Comparison of ENCODE assay signal across 20 cellular contexts in genomic region chr7:1428941-1429444, GRCh38. TPM values are rescaled to one million over a fixed set of nuclear protein-coding genes. Genes with fewer than 3 reads are reported as not detected.
DNase-seq lines count a peak whose midpoint lies in the region; ATAC-seq, FAIRE-seq and TF ChIP-seq lines count a peak whose summit lies in the region.
"Had no signal": no experiment of that assay in that cellular context is flagged by ENCODE, and none has a peak within 500 bp of the region (broad histone marks: within the 10 kb centered on the region; RNA-seq: fewer than 3 reads in every experiment).

No MANE protein-coding gene starts in this region.

- no peaks in the 10 kb centered on the region for H3K4me1 Mint-ChIP-seq in Calu3 (ENCODE audit: low read depth, unreplicated experiment)

- TF ChIP-seq POLR2A in H1 (IDR thresholded peaks at IDR 0.05; ENCODE audit: control extremely low read depth in 1 of 2, low read depth in 2 of 2, low read length in 2 of 2), result no peak

- no peak overlapping the region for H2BK20ac ChIP-seq in H1 (ENCODE audit: low read length)

- POLR2A ChIA-PET in H1 (lab: Charles Lee; ENCODE audit: partially characterized antibody), result interaction anchor here (0.9 kb wide), 1 partner anchor 9 kb away, joined by 3 read pairs; no protein-coding TSS in a partner anchor

- 0 out of 2 replicates have a peak overlapping the region, but pooled peaks have one; percentile 60 for H2BK5ac ChIP-seq in H1 (ENCODE audit: low read depth, low read length)

- H2BK120ac ChIP-seq in H1 (replicated peaks; ENCODE audit: low read depth, low read length), result no peak overlapping the region

- H3K27me3 Mint-ChIP-seq in Calu3 (ENCODE audit: unreplicated experiment), result peaks cover 52% of the 10 kb centered on the region

- intact Hi-C loops in Calu3 (cut with micrococcal nuclease; ENCODE audit: unreplicated experiment) (no loop called here), kidney (cut with DNase I) (no loop called here)

- H2BK12ac ChIP-seq in H1 (ENCODE audit: low read depth, low read length), result no peak overlapping the region

- no peak for TF ChIP-seq CTCF in Calu3 (IDR thresholded peaks at IDR 0.05; ENCODE audit: unreplicated experiment)
- no peak for TF ChIP-seq CTCF in H1 (IDR thresholded peaks at IDR 0.05; ENCODE audit: control extremely low read depth in 1 of 3, insufficient read depth in 1 of 3, low read depth in 1 of 3, low read length in 3 of 3)
- no peak for TF ChIP-seq CTCF in osteoblast (IDR thresholded peaks at IDR 0.05; ENCODE audit: extremely low read depth, low read depth, low read length)
- TF ChIP-seq CTCF in kidney (IDR thresholded peaks at IDR 0.05; ENCODE audit: borderline replicate concordance, extremely low read depth, insufficient read depth), result no peak

- H4K5ac ChIP-seq in H1 (ENCODE audit: insufficient read length, low read depth, low read length), result no peak overlapping the region

- H3K79me2 ChIP-seq in H1 (ENCODE audit: control insufficient read depth in 1 of 2, insufficient read depth in 2 of 2, low read length in 2 of 2) (no peaks in the 10 kb centered on the region), osteoblast (ENCODE audit: insufficient read depth, low read length) (no peaks in the 10 kb centered on the region)

- no peak overlapping the region for H3K14ac ChIP-seq in H1 (ENCODE audit: insufficient read length)

- H3K4me3 Mint-ChIP-seq in Calu3 (ENCODE audit: low read depth, unreplicated experiment), result no peak overlapping the region
- H3K4me3 Mint-ChIP-seq: CD8-positive, alpha-beta memory T cell had no signal

- FAIRE-seq in H1 (lab: Jason Lieb, UNC), result no peak
- no peak for FAIRE-seq in kidney (lab: Jason Lieb, UNC)
- FAIRE-seq: GM18507 had no signal

- H3K4me2 ChIP-seq in H1 (ENCODE audit: insufficient read depth in 1 of 2, low read depth in 2 of 2, low read length in 2 of 2), result no peak overlapping the region
- H3K4me2 ChIP-seq in osteoblast (ENCODE audit: insufficient read depth, low read length), result no peak overlapping the region

- H4K8ac ChIP-seq in H1 (ENCODE audit: extremely low read depth, insufficient read depth, low read length), result peak overlapping the region; percentile 65; the same call in 1 of the 2 replicates

- no peaks in the 10 kb centered on the region for H3K27me3 ChIP-seq in NT2/D1 (ENCODE audit: insufficient read depth, insufficient read length)
- no peaks in the 10 kb centered on the region for H3K27me3 ChIP-seq in H1 (replicated peaks in 1 of 4; ENCODE audit: control insufficient read depth in 3 of 4, extremely low read depth in 1 of 4, insufficient read depth in 3 of 4, low read length in 3 of 4)
- H3K27me3 ChIP-seq in osteoblast (ENCODE audit: insufficient read depth, low read length), result peaks cover 7% of the 10 kb centered on the region
- H3K27me3 ChIP-seq: MG63, Peyer's patch had no signal

- no peak for DNase-seq in Calu3
- DNase-seq in NT2/D1 (ENCODE audit: low read depth, low spot score), result no peak
- no peak for DNase-seq in H1 (ENCODE audit: low read depth in 1 of 2, low spot score in 2 of 2)
- DNase-seq in osteoblast (ENCODE audit: insufficient read length, low spot score, missing footprints), result peak; percentile 96
- no peak for DNase-seq in kidney
- DNase-seq: ACHN; C1 segment of cervical spinal cord; CD8-positive, alpha-beta memory T cell; GDM1; GOT3; MG63; NCI-H1417; NCI-H1694 treated with DMSO at 0.1 percent for 48 hours; NCI-H2081 treated with DMSO at 0.1 percent for 48 hours; NCI-H510A; NK-92 treated with Interleukin-12 subunit alpha and Interleukin-12 subunit beta, amount 100 ng/mL, for 24 hours; Peyer's patch had no signal

- no peak overlapping the region for H4K91ac ChIP-seq in H1 (replicated peaks; ENCODE audit: insufficient read length, low read length)

- H3K36me3 ChIP-seq in NT2/D1 (ENCODE audit: insufficient read depth, insufficient read length, low read length), result no peaks in the 10 kb centered on the region
- H3K36me3 ChIP-seq in H1 (ENCODE audit: control insufficient read depth in 2 of 4, insufficient read depth in 4 of 4, low read length in 3 of 4), result no peaks in the 10 kb centered on the region
- no peaks in the 10 kb centered on the region for H3K36me3 ChIP-seq in osteoblast (ENCODE audit: insufficient read depth, low read length)
- no peaks in the 10 kb centered on the region for H3K36me3 ChIP-seq in kidney (ENCODE audit: control insufficient read depth in 1 of 2, insufficient read depth in 2 of 2, low read length in 2 of 2)
- H3K36me3 ChIP-seq: MG63, Peyer's patch had no signal

- H3K79me1 ChIP-seq in H1 (ENCODE audit: low read depth, low read length), result no peaks in the 10 kb centered on the region

- no TSS peak for BruUV-seq in Calu3 (replicated peaks; lab: Mats Ljungman, UMichigan)

- H3K9me3 Mint-ChIP-seq in Calu3 (ENCODE audit: low read depth, unreplicated experiment), result no peaks in the 10 kb centered on the region
- H3K9me3 Mint-ChIP-seq: CD8-positive, alpha-beta memory T cell had no signal

- ATAC-seq in GM18907 (IDR thresholded peaks at IDR 0.05; ENCODE audit: unreplicated experiment), result no peak
- ATAC-seq in activated CD4-positive, CD25-positive, alpha-beta regulatory T cell treated with anti-CD3 and anti-CD28 coated beads, Interleukin-2, amount 50 U/mL, for 24 hours, result no peak

- H2AK5ac ChIP-seq in H1 (ENCODE audit: low read depth, low read length), result no peak overlapping the region

- no peaks in the 10 kb centered on the region for H3K9me3 ChIP-seq in NT2/D1 (ENCODE audit: insufficient read depth, low read length)
- H3K9me3 ChIP-seq in H1 (ENCODE audit: insufficient read depth in 2 of 2, low read depth in 1 of 2, low read length in 1 of 2), result no peaks in the 10 kb centered on the region
- no peaks in the 10 kb centered on the region for H3K9me3 ChIP-seq in osteoblast (ENCODE audit: low read depth, low read length)
- H3K9me3 ChIP-seq in kidney (ENCODE audit: control insufficient read depth in 1 of 2, low read length in 2 of 2), result no peaks in the 10 kb centered on the region
- H3K9me3 ChIP-seq: MG63, Peyer's patch had no signal

- no peak overlapping the region for H3K23ac ChIP-seq in H1 (ENCODE audit: insufficient read length)

- TF ChIP-seq RAD21 in H1 (IDR thresholded peaks at IDR 0.05 in 1 of 2, conservative IDR thresholded peaks at IDR 0.05 in 1 of 2; ENCODE audit: low read depth in 2 of 2, low read length in 2 of 2), result no peak

- no peak overlapping the region for H3K56ac ChIP-seq in H1 (replicated peaks; ENCODE audit: insufficient read length, low read depth, low read length)

- H2BK15ac ChIP-seq in H1 (ENCODE audit: low read length), result no peak overlapping the region

- no peak overlapping the region for H3K18ac ChIP-seq in H1 (ENCODE audit: extremely low read depth, low read length)

- peak overlapping the region; percentile 22 for H3K27ac Mint-ChIP-seq in Calu3 (ENCODE audit: unreplicated experiment)
- H3K27ac Mint-ChIP-seq: CD8-positive, alpha-beta memory T cell had no signal

- no peaks in the 10 kb centered on the region for H3K23me2 ChIP-seq in H1 (ENCODE audit: low read depth, low read length)

- no peak for TF ChIP-seq EP300 in H1 (IDR thresholded peaks at IDR 0.05; ENCODE audit: borderline replicate concordance in 1 of 2, low read depth in 2 of 2, low read length in 2 of 2)

- H3K36me3 Mint-ChIP-seq in Calu3 (ENCODE audit: insufficient read depth, unreplicated experiment), result peaks cover 78% of the 10 kb centered on the region
- H3K36me3 Mint-ChIP-seq: CD8-positive, alpha-beta memory T cell had no signal

- H3K27ac ChIP-seq in H1 (ENCODE audit: low read depth, low read length) (no peak overlapping the region), osteoblast (ENCODE audit: low read depth, low read length) (no peak overlapping the region), kidney (ENCODE audit: low read depth in 2 of 2, low read length in 2 of 2) (no peak overlapping the region)
- H3K27ac ChIP-seq: Peyer's patch had no signal

- H4K20me1 ChIP-seq in H1 (replicated peaks in 1 of 2; ENCODE audit: control insufficient read depth in 1 of 2, insufficient read depth in 2 of 2, low read length in 2 of 2) (no peaks in the 10 kb centered on the region), osteoblast (ENCODE audit: insufficient read depth, low read length) (peaks cover 15% of the 10 kb centered on the region)

- WGBS in H1 (ENCODE audit: extremely low coverage in 1 of 2, insufficient coverage in 1 of 2, insufficient read length in 1 of 2, insufficient replicate concordance in 2 of 2, low coverage in 1 of 2, low lambda C conversion rate in 2 of 2, missing lambda C conversion rate in 1 of 2), 2 experiments, result 83% methylated on average over 17 of the region's 18 CpGs; no CpG with 5 or more reads in 1 of the 2 experiments

- H2AFZ ChIP-seq in H1 (ENCODE audit: low read length) (no peak overlapping the region), osteoblast (ENCODE audit: low read length) (no peak overlapping the region)

- no peak overlapping the region for H3K4ac ChIP-seq in H1 (replicated peaks; ENCODE audit: insufficient read length, low read depth, low read length)

- H3K9ac ChIP-seq in NT2/D1 (ENCODE audit: insufficient read length, low read depth), result peak overlapping the region; percentile 61
- H3K9ac ChIP-seq in H1 (replicated peaks in 1 of 4; ENCODE audit: extremely low read depth in 1 of 4, low read depth in 3 of 4, low read length in 3 of 4), result no peak overlapping the region
- no peak overlapping the region for H3K9ac ChIP-seq in kidney (ENCODE audit: low read length in 2 of 2)

- H3K4me1 ChIP-seq in NT2/D1 (ENCODE audit: insufficient read depth, insufficient read length) (peaks cover 23% of the 10 kb centered on the region), H1 (replicated peaks in 1 of 4; ENCODE audit: control insufficient read depth in 3 of 4, insufficient read depth in 4 of 4, low read length in 3 of 4) (peaks cover 0 to 10% (median 5%) of the 10 kb centered on the region in 4 experiments; a peak in 5 of 7 replicates), osteoblast (ENCODE audit: insufficient read depth, low read length) (peaks cover 6% of the 10 kb centered on the region), kidney (ENCODE audit: control insufficient read depth in 1 of 2, insufficient read depth in 1 of 2, low read depth in 1 of 2, low read length in 2 of 2) (peaks cover 0 to 2% of the 10 kb centered on the region in 2 donors)

- CTCF ChIA-PET in Calu3 (lab: Charles Lee) (no interaction called here), H1 (lab: Charles Lee; ENCODE audit: partially characterized antibody) (interaction anchor here (0.9 to 3.1 kb wide), 10 partner anchors 9 to 436 kb away, joined by 3 to 11 read pairs (median 4); no protein-coding TSS in a partner anchor)

- H3K4me3 ChIP-seq in NT2/D1 (ENCODE audit: insufficient read length, low read depth) (no peak overlapping the region), H1 (ENCODE audit: extremely low read depth in 1 of 4, insufficient read depth in 2 of 4, low read depth in 3 of 4, low read length in 4 of 4) (no peak overlapping the region), osteoblast (ENCODE audit: insufficient read depth, low read length) (no peak overlapping the region), kidney (ENCODE audit: low read length in 2 of 2) (no peak overlapping the region)
- H3K4me3 ChIP-seq: MG63, Peyer's patch had no signal

RNA-seq across cellular contexts. Expression of gene MICALL2, which starts 30.3 kb away (rescaled TPM):
- total RNA-seq in Calu3 (2022) (162 and 176 TPM in 2 replicates), osteoblast (30.4 and 36.5 TPM in 2 replicates), kidney (53.4 TPM)
- 7.7 and 8.5 TPM in 2 replicates for total RNA-seq in H1 (2021; fragmentation: NEBNext Ultra II Directional; extraction: Animal tissue kit (Norgen Biotek cat#: 25700))
- polyA plus RNA-seq in H1 (2011; rRNA removed) (5.3 and 7.4 TPM in 2 replicates), kidney (ENCODE audit: insufficient read depth, low read depth, low replicate concordance) (16.6 TPM)
- polyA plus RNA-seq in H1 (2011; cell fraction: cytosol; rRNA removed), result 7.2 TPM
- 64.5 TPM for polyA plus RNA-seq in H1 (2011; cell fraction: nucleus; rRNA removed)
- polyA plus RNA-seq in H1 (2012, experiment 1 of 2), result 4.7 to 12.0 TPM (median 11.0 TPM) in 4 replicates
- 4.4 TPM for polyA plus RNA-seq in H1 (2012, experiment 2 of 2)
- 8.1 TPM for polyA plus RNA-seq in H1 (2013, experiment 1 of 2)
- 6.8 TPM for polyA plus RNA-seq in H1 (2013, experiment 2 of 2)
- polyA minus RNA-seq in H1 (2011; rRNA and poly(A)+ RNA removed), result 8.8 and 9.6 TPM in 2 replicates
- 5.7 TPM for polyA minus RNA-seq in H1 (2011; cell fraction: cytosol; rRNA and poly(A)+ RNA removed)
- polyA minus RNA-seq in H1 (2011; cell fraction: nucleus; rRNA and poly(A)+ RNA removed), result 14.6 TPM
